Comparison of ENCODE assay signal across 20 cellular contexts in genomic region chr5:31844615-31845345, GRCh38.
DNase-seq lines count a peak whose midpoint lies in the region; ATAC-seq and TF ChIP-seq lines count a peak whose summit lies in the region.
"Had no signal": no experiment of that assay in that cellular context is flagged by ENCODE, and none has a peak within 500 bp of the region (broad histone marks: within the 10 kb centered on the region; RNA-seq: fewer than 3 reads in every experiment).

No MANE protein-coding gene starts in this region.

- dilution Hi-C loops in mammary epithelial cell (cut with HindIII; ENCODE audit: low sequenced_read_pairs): no loop called here

- no peak overlapping the region for H2AFZ ChIP-seq in mammary epithelial cell (ENCODE audit: low read depth, low read length)

- H4K20me1 ChIP-seq in mammary epithelial cell (ENCODE audit: insufficient read depth, low read length): no peaks in the 10 kb centered on the region

- CTCF ChIA-PET in mammary epithelial cell (lab: Charles Lee; ENCODE audit: low non-redundant PET): no interaction called here

- H3K9ac ChIP-seq in mammary epithelial cell (ENCODE audit: insufficient read depth, low read length): no peak overlapping the region

- no peaks in the 10 kb centered on the region for H3K4me1 ChIP-seq in mammary epithelial cell (ENCODE audit: insufficient read depth, low read length)
- H3K4me1 ChIP-seq in breast epithelium: no peaks in the 10 kb centered on the region
- peaks cover 4 to 50% (median 19%) of the 10 kb centered on the region in 9 donors for H3K4me1 ChIP-seq in heart right ventricle
- no peaks in the 10 kb centered on the region for H3K4me1 ChIP-seq in adrenal gland (replicated peaks in 1 of 2)

- H3K36me3 ChIP-seq in mammary epithelial cell (ENCODE audit: insufficient read depth, low read length) (no peaks in the 10 kb centered on the region), breast epithelium (no peaks in the 10 kb centered on the region), heart right ventricle (peaks cover 0 to 4% (median 0%) of the 10 kb centered on the region in 9 donors), adrenal gland (replicated peaks in 1 of 2) (no peaks in the 10 kb centered on the region)

- H3K9me3 ChIP-seq in mammary epithelial cell (replicated peaks; ENCODE audit: insufficient read depth, low read length): no peaks in the 10 kb centered on the region
- no peaks in the 10 kb centered on the region for H3K9me3 ChIP-seq in breast epithelium
- H3K9me3 ChIP-seq in heart right ventricle: no peaks in the 10 kb centered on the region
- no peaks in the 10 kb centered on the region for H3K9me3 ChIP-seq in adrenal gland (replicated peaks in 1 of 3)

- DNase-seq in mammary epithelial cell: peak; percentile 51
- DNase-seq in breast epithelium (ENCODE audit: low spot score in 2 of 2): no peak
- DNase-seq in SK-MEL-5 (ENCODE audit: low read depth, low spot score): peak; percentile 34
- no peak for DNase-seq in heart right ventricle
- DNase-seq in adrenal gland: no peak
- DNase-seq in NK-92 treated with Interleukin-12 subunit alpha and Interleukin-12 subunit beta, amount 100 ng/mL, for 24 hours (lab: John Stamatoyannopoulos, UW): no peak
- DNase-seq in substantia nigra (lab: John Stamatoyannopoulos, UW): no peak
- DNase-seq: activated CD4-positive, alpha-beta T cell treated with anti-CD3 and anti-CD28 coated beads for 1 hour; activated CD8-positive, alpha-beta memory T cell treated with anti-CD3 and anti-CD28 coated beads for 24 hours; activated naive CD4-positive, alpha-beta T cell treated with Interleukin-2 at 50 U/mL for 16 hours; activated T-cell treated with anti-CD3 and anti-CD28 coated beads, Interleukin-2, amount 50 U/mL, for 4 hours; central memory CD4-positive, alpha-beta T cell; dorsolateral prefrontal cortex; islet precursor cell; NCI-H1105; NCI-H2081 treated with DMSO at 0.1 percent for 48 hours; RPMI8226; stimulated activated naive B cell treated with anti-CD40 and anti-IgM and Interleukin-4, amounts not matched to agents 10 μg/mL and 1 μg/mL and 100 μg/mL, for 72 hours had no signal

- H3K27me3 ChIP-seq in mammary epithelial cell (ENCODE audit: insufficient read depth, low read length) (peaks cover 2% of the 10 kb centered on the region), breast epithelium (no peaks in the 10 kb centered on the region), heart right ventricle (no peaks in the 10 kb centered on the region), adrenal gland (no peaks in the 10 kb centered on the region)
- H3K27me3 ChIP-seq: dorsolateral prefrontal cortex had no signal

- TF ChIP-seq CTCF in mammary epithelial cell (conservative IDR thresholded peaks at IDR 0.05 in 1 of 2, IDR thresholded peaks at IDR 0.05 in 1 of 2; ENCODE audit: extremely low read depth in 1 of 2, insufficient read depth in 1 of 2, low read depth in 1 of 2, low read length in 2 of 2) (no peak), breast epithelium (IDR thresholded peaks at IDR 0.05) (no peak), heart right ventricle (IDR thresholded peaks at IDR 0.05) (peak in 2 of 9 donors; percentile 7 to 21), adrenal gland (IDR thresholded peaks at IDR 0.05) (no peak)

- no TSS peak for BruUV-seq in mammary epithelial cell (replicated peaks; lab: Mats Ljungman, UMichigan)

- no peaks in the 10 kb centered on the region for H3K79me2 ChIP-seq in mammary epithelial cell (ENCODE audit: insufficient read depth, low read length)

- in situ Hi-C loops in mammary epithelial cell (cut with MboI; ENCODE audit: low sequenced_read_pairs in 2 of 2): no loop called here
- in situ Hi-C loops in SK-MEL-5 (cut with HindIII; ENCODE audit: low pct_unique_long_range_greater_than_20kb, low sequenced_read_pairs): loop anchor here (10.0 kb wide), 1 partner anchor 80 kb away; no protein-coding TSS in a partner anchor

- intact Hi-C loops in mammary epithelial cell (cut with micrococcal nuclease) (no loop called here), breast epithelium (cut with DNase I; ENCODE audit: low total_unique reads) (no loop called here), heart right ventricle (cut with DNase I) (no loop called here), adrenal gland (cut with DNase I) (no loop called here)

- no peak overlapping the region for H3K4me2 ChIP-seq in mammary epithelial cell (ENCODE audit: insufficient read depth, low read depth, low read length)

- no peak for TF ChIP-seq POLR2A in breast epithelium (IDR thresholded peaks at IDR 0.05)
- TF ChIP-seq POLR2A in adrenal gland (IDR thresholded peaks at IDR 0.05): no peak

- 80% methylated on average over 10 of the region's 10 CpGs for WGBS in mammary epithelial cell (ENCODE audit: low coverage, missing lambda C conversion rate)
- 74 to 75% methylated on average over 10 of the region's 10 CpGs for WGBS in heart right ventricle, 2 donors
- WGBS in adrenal gland, 4 donors: 73 to 86% (median 82%) methylated on average over 10 of the region's 10 CpGs

- ATAC-seq in heart right ventricle (peak in 7 of 8 donors; percentile 31 to 81 (median 55)), GM21723 (IDR thresholded peaks at IDR 0.05; ENCODE audit: unreplicated experiment) (no peak)
- ATAC-seq: activated T-cell treated with anti-CD3 and anti-CD28 coated beads, Interleukin-2, amount 50 U/mL, for 4 hours; stimulated activated naive B cell treated with anti-CD40 and anti-IgM and Interleukin-4, amounts not matched to agents 10 μg/mL and 1 μg/mL and 100 μg/mL, for 72 hours had no signal

- no peak overlapping the region for H3K27ac ChIP-seq in mammary epithelial cell (ENCODE audit: insufficient read depth, low read depth, low read length)
- H3K27ac ChIP-seq in breast epithelium: no peak overlapping the region
- H3K27ac ChIP-seq in heart right ventricle: no peak overlapping the region
- H3K27ac ChIP-seq in adrenal gland: no peak overlapping the region
- no peak overlapping the region for H3K27ac ChIP-seq in substantia nigra (ENCODE audit: low read depth, low read length, poor library complexity, severe bottlenecking)
- H3K27ac ChIP-seq: dorsolateral prefrontal cortex, skin epidermis had no signal

- H3K4me3 ChIP-seq in mammary epithelial cell (replicated peaks in 1 of 3; ENCODE audit: insufficient read depth in 1 of 3, low read depth in 2 of 3, low read length in 3 of 3) (no peak overlapping the region), breast epithelium (no peak overlapping the region), heart right ventricle (no peak overlapping the region), adrenal gland (no peak overlapping the region)
- H3K4me3 ChIP-seq: dorsolateral prefrontal cortex, skin epidermis had no signal

Comparison
In these comparisons a context has a peak if more than half of its experiments do, and no peak if none do; other contexts are left out.
1. DNase-seq: peak in mammary epithelial cell (single experiment) and SK-MEL-5 (single experiment); none in breast epithelium (0 of 2), heart right ventricle (0 of 2), adrenal gland (0 of 7), NK-92 treated with Interleukin-12 subunit alpha and Interleukin-12 subunit beta, amount 100 ng/mL, for 24 hours (single experiment) and substantia nigra (0 of 49).